8 cellular contexts compared by ENCODE assay signal in the genomic region with DNA sequence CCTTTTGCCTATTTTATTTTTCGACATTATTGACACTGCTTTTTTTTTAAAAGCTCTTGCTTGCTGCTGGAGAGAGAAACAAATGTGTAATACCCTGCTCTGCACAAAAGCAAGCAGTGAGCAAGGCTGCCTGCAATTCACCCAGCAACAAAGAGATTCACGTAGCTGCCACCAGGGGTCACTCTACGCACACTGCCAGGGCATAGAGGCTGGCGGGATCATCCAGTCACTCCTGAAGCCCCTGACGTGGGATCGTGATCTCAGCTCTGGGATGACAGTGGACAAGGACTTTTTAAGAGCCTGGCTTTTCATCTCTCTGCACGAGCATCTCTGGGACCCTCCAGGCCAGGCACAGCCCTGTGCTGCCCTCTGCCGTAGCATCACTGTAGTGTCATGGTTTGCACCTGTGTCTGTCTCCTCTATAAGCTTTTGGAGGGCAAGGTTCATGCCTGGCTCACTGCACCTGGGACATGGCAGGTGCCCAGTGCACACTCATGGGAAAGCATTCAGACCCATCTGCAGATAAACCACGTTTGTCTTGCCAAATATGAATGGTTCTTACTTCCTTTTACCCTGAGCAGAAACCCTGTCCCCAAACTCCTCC. TPM values are rescaled to one million over a fixed set of nuclear protein-coding genes. Genes with fewer than 3 reads are reported as not detected.
DNase-seq lines count a peak whose midpoint lies in the region; ATAC-seq and TF ChIP-seq lines count a peak whose summit lies in the region.

No MANE protein-coding gene starts in this region.

- ATAC-seq in GM19468 (IDR thresholded peaks at IDR 0.05; ENCODE audit: extremely low read depth, unreplicated experiment) (peak; percentile 39), RWPE2 (ENCODE audit: low read depth) (peak; percentile 77), left cardiac atrium (peak; percentile 80 to 81), GM21717 (IDR thresholded peaks at IDR 0.05; ENCODE audit: unreplicated experiment) (no peak)

- H3K4me3 ChIP-seq in RWPE2 (ENCODE audit: severe bottlenecking), result no peak overlapping the region
- H3K4me3 ChIP-seq in adipocyte (ENCODE audit: low read length), result no peak overlapping the region

- in situ Hi-C loops in KBM-7 (cut with MboI; ENCODE audit: low pct_unique_long_range_greater_than_20kb, low sequenced_read_pairs), result no loop called here

- no peaks in the 10 kb centered on the region for H3K27me3 ChIP-seq in RWPE2 (ENCODE audit: insufficient read depth, poor library complexity, severe bottlenecking)
- H3K27me3 ChIP-seq in adipocyte (replicated peaks; ENCODE audit: control insufficient read depth, insufficient read depth, low read length), result peaks cover 43% of the 10 kb centered on the region

- H3K4me1 ChIP-seq in RWPE2 (ENCODE audit: insufficient read depth, poor library complexity, severe bottlenecking), result no peaks in the 10 kb centered on the region
- H3K4me1 ChIP-seq in adipocyte (ENCODE audit: control insufficient read depth, insufficient read depth, low read length), result no peaks in the 10 kb centered on the region

- TF ChIP-seq CTCF in RWPE2 (IDR thresholded peaks at IDR 0.05; ENCODE audit: poor library complexity, severe bottlenecking), result peak; percentile 89

- H3K36me3 ChIP-seq in RWPE2 (ENCODE audit: low read depth) (no peaks in the 10 kb centered on the region), adipocyte (ENCODE audit: control insufficient read depth, insufficient read depth, low read length, severe bottlenecking) (no peaks in the 10 kb centered on the region)

- peak; percentile 58 for DNase-seq in DMS114 treated with DMSO at 0.1 percent for 48 hours (lab: John Stamatoyannopoulos, UW; ENCODE audit: unreplicated experiment)
- DNase-seq in KBM-7, result peak; percentile 62
- no peak for DNase-seq in RWPE2 (ENCODE audit: low spot score)
- peak; percentile 79 for DNase-seq in adipocyte (ENCODE audit: low read depth)
- peak; percentile 41 for DNase-seq in left cardiac atrium
- DNase-seq in putamen (ENCODE audit: low spot score), result peak; percentile 65

- intact Hi-C loops in left cardiac atrium (cut with DNase I), result loop anchor here in 1 of 2 donors (2.0 kb wide), 1 partner anchor 88 kb away; no protein-coding TSS in a partner anchor

- no peak overlapping the region for H3K27ac ChIP-seq in RWPE2 (ENCODE audit: poor library complexity, severe bottlenecking)

- H3K9ac ChIP-seq in adipocyte (ENCODE audit: low read length), result no peak overlapping the region

- H3K9me3 ChIP-seq in RWPE2 (ENCODE audit: severe bottlenecking) (no peaks in the 10 kb centered on the region), adipocyte (ENCODE audit: control insufficient read depth, low read length) (no peaks in the 10 kb centered on the region)

RNA-seq across cellular contexts. Expression of gene C4orf50, which starts 19.8 kb away (rescaled TPM):
- total RNA-seq in left cardiac atrium, result under 1 TPM; 0.03 TPM
